ENCODE assay signal across 1 cellular context in the genomic region with DNA sequence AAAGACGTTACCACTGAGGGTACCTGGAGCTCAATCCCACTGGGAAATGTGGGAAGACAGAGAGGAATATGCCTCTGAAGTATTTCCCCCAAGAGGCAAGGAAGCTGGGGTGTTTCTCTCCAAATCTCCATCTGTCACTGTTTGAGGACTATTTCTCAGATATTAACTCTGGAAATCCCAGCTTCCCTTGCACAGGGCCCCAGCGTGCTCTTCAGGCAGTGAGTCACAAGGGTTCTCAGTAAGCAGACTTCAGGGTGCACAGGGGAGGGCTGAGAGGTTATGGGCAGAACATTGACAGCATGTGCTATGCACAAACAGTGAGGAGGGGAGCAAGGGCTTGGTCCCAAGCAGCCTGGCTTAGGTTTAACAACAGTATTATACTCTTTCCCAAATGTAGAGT.
TF ChIP-seq lines count a peak whose summit lies in the region.

No MANE protein-coding gene starts in this region.

TF ChIP-seq in IMR-90, 13 proteins besides CTCF, POLR2A, EP300 and RAD21 (continued from another document):
- 0 out of 2 replicates have a peak, but pooled peaks have one; percentile 37 for TF ChIP-seq BHLHE40 (IDR thresholded peaks at IDR 0.05; ENCODE audit: low read depth, low read length)
- no peak for TF ChIP-seq RFX5 (IDR thresholded peaks at IDR 0.05; ENCODE audit: low read depth, low read length)
TF ChIP-seq in IMR-90: peak in this region for 4.
